ENCODE assay signal across 4 cellular contexts in genomic region chrX:10163031-10163430, GRCh38.
"Had no signal": no experiment of that assay in that cellular context is flagged by ENCODE, and none has a peak within 500 bp of the region (broad histone marks: within the 10 kb centered on the region; RNA-seq: fewer than 3 reads in every experiment).

No MANE protein-coding gene starts in this region.

- H3K4me3 Mint-ChIP-seq: GM23338, H9 had no signal

- DNase-seq: H9, HCEC 1CT, IMR-90 had no signal

- ATAC-seq: GM23338 had no signal

- H3K27ac Mint-ChIP-seq: GM23338, H9 had no signal

- H3K9me3 Mint-ChIP-seq: GM23338 had no signal
